1 cellular context compared by ENCODE assay signal in the genomic region with DNA sequence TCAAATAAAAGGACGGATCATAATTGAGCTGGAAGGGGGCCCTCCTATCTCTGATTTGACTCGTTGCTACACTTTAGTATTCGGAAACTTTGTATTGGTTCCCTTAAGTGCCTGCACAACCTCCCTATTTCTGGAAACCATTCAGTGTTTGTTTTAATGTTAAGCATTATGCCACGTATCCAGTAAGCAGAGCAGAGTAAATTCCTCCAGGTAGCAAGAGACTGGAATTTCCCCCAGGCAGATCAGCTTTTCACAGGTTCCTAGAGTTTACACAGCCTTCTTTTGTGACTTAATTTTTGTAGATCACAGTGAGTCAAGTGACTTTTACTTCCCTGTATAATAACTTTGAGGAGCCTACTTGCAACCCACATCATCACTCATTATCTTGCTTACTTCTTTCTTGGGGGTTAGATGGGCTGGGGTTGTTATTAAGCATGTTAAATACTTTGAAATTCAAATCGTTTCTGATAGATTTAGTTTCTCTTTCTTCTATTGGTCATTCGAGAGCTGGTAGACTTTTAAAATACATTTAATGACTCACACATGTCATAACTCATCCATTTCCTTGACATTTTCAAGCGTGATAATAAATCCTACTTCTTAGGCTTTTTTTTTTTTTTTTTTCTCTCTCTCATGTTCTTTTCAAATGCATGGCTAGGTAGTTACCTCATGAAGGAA.
TF ChIP-seq lines count a peak whose summit lies in the region.

No MANE protein-coding gene starts in this region.

TF ChIP-seq in HCT116, 20 proteins besides CTCF, POLR2A, EP300 and RAD21 (continued from another document):
- TF ChIP-seq, protein P1, sequence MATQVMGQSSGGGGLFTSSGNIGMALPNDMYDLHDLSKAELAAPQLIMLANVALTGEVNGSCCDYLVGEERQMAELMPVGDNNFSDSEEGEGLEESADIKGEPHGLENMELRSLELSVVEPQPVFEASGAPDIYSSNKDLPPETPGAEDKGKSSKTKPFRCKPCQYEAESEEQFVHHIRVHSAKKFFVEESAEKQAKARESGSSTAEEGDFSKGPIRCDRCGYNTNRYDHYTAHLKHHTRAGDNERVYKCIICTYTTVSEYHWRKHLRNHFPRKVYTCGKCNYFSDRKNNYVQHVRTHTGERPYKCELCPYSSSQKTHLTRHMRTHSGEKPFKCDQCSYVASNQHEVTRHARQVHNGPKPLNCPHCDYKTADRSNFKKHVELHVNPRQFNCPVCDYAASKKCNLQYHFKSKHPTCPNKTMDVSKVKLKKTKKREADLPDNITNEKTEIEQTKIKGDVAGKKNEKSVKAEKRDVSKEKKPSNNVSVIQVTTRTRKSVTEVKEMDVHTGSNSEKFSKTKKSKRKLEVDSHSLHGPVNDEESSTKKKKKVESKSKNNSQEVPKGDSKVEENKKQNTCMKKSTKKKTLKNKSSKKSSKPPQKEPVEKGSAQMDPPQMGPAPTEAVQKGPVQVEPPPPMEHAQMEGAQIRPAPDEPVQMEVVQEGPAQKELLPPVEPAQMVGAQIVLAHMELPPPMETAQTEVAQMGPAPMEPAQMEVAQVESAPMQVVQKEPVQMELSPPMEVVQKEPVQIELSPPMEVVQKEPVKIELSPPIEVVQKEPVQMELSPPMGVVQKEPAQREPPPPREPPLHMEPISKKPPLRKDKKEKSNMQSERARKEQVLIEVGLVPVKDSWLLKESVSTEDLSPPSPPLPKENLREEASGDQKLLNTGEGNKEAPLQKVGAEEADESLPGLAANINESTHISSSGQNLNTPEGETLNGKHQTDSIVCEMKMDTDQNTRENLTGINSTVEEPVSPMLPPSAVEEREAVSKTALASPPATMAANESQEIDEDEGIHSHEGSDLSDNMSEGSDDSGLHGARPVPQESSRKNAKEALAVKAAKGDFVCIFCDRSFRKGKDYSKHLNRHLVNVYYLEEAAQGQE (IDR thresholded peaks at IDR 0.05; ENCODE audit: low read depth), result no peak
- TF ChIP-seq FOSL1 (IDR thresholded peaks at IDR 0.05; ENCODE audit: low read depth), result 0 out of 2 replicates have a peak, but pooled peaks have one; percentile 31
- no peak for TF ChIP-seq SP1 (IDR thresholded peaks at IDR 0.05; ENCODE audit: low read depth)
